Comparison of ENCODE assay signal across 8 cellular contexts in the genomic region with DNA sequence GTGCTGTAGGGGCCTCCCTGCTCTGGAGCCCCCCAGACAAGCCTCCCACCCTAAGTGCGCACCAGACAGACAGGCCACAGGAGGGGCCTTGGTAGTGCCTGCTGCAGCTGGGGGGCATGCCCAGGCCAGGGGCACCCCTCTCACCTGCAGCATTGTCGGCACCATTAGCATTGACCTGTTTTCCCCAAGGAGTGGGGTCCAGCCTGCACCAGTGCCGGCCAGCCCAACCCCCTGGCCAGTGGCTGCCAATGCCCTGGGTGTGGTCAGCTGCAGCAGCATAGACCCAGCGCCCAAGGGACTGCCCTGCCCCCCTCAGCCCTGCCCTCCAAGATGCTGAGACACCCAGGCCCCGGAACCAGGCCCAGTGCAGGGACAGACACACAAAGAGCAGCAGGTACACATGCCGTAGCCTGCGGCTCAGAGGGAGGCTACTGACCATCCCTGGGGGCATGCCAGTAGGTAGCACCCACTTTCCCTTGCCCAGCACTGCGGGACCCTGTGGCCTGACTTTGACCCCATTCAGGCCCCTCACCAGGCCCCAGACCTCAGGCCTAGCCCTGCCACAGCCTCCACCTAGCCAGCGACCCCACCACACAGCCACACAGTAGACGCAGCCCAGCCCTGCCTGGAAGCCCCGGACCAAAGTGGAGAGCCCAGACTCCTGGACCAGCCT. TPM values are rescaled to one million over a fixed set of nuclear protein-coding genes. Genes with fewer than 3 reads are reported as not detected.
DNase-seq lines count a peak whose midpoint lies in the region; ATAC-seq and TF ChIP-seq lines count a peak whose summit lies in the region.

No MANE protein-coding gene starts in this region.

- no peak overlapping the region for H3K4me3 ChIP-seq in CD8-positive, alpha-beta memory T cell (ENCODE audit: low read length)
- H3K4me3 ChIP-seq in WI38 (ENCODE audit: low read depth, low read length): peak overlapping the region; percentile 58

- H3K27ac ChIP-seq in CD8-positive, alpha-beta memory T cell (ENCODE audit: low read depth, low read length): no peak overlapping the region

- CTCF ChIA-PET in CD8-positive, alpha-beta memory T cell (lab: Charles Lee): interaction anchor here (0.8 to 6.5 kb wide), 9 partner anchors 8 to 110 kb away, joined by 3 to 122 read pairs (median 6); partner anchors contain the start of gene GPR132

- peak in 1 of 5 donors; percentile 47 for DNase-seq in CD8-positive, alpha-beta memory T cell
- no peak for DNase-seq in glutamatergic neuron
- DNase-seq in progenitor cell of endocrine pancreas (ENCODE audit: low spot score, unreplicated experiment): no peak
- DNase-seq in NCI-H510A treated with DMSO at 0.1 percent for 48 hours (lab: John Stamatoyannopoulos, UW): no peak
- DNase-seq in inferior parietal cortex (ENCODE audit: extremely low spot score): no peak
- DNase-seq in COLO668 (lab: John Stamatoyannopoulos, UW; ENCODE audit: unreplicated experiment): no peak

- H3K36me3 Mint-ChIP-seq in CD8-positive, alpha-beta memory T cell: no peaks in the 10 kb centered on the region
- H3K36me3 Mint-ChIP-seq in glutamatergic neuron (ENCODE audit: unreplicated experiment) (no peaks in the 10 kb centered on the region), progenitor cell of endocrine pancreas (ENCODE audit: insufficient read depth) (no peaks in the 10 kb centered on the region)

- no peaks in the 10 kb centered on the region for H3K36me3 ChIP-seq in CD8-positive, alpha-beta memory T cell (ENCODE audit: insufficient read depth, low read length)

- H3K27ac Mint-ChIP-seq in CD8-positive, alpha-beta memory T cell: no peak overlapping the region
- no peak overlapping the region for H3K27ac Mint-ChIP-seq in glutamatergic neuron (ENCODE audit: unreplicated experiment)
- no peak overlapping the region for H3K27ac Mint-ChIP-seq in progenitor cell of endocrine pancreas

- peaks cover 7% of the 10 kb centered on the region for H3K4me1 ChIP-seq in CD8-positive, alpha-beta memory T cell (ENCODE audit: insufficient read depth, low read length)

- H3K4me3 Mint-ChIP-seq in CD8-positive, alpha-beta memory T cell: peak overlapping the region in 5 of 7 donors; percentile 8 to 85 (median 77)
- H3K4me3 Mint-ChIP-seq in glutamatergic neuron (ENCODE audit: unreplicated experiment): peak overlapping the region; percentile 97
- peak overlapping the region; percentile 77 for H3K4me3 Mint-ChIP-seq in progenitor cell of endocrine pancreas (ENCODE audit: low read depth)

- H3K4me1 Mint-ChIP-seq in CD8-positive, alpha-beta memory T cell: peaks cover 5 to 27% (median 11%) of the 10 kb centered on the region in 3 donors
- H3K4me1 Mint-ChIP-seq in glutamatergic neuron (ENCODE audit: low read depth, unreplicated experiment): peaks cover 6% of the 10 kb centered on the region
- H3K4me1 Mint-ChIP-seq in progenitor cell of endocrine pancreas (ENCODE audit: low read depth): peaks cover 6% of the 10 kb centered on the region

- no peak for ATAC-seq in GM18907 (IDR thresholded peaks at IDR 0.05; ENCODE audit: unreplicated experiment)

- no peaks in the 10 kb centered on the region for H3K9me3 ChIP-seq in CD8-positive, alpha-beta memory T cell (ENCODE audit: low read length)

- TF ChIP-seq CTCF in WI38 (IDR thresholded peaks at IDR 0.05; ENCODE audit: low read depth, low read length): no peak
- no peak for TF ChIP-seq CTCF in glutamatergic neuron (IDR thresholded peaks at IDR 0.05; ENCODE audit: partially characterized antibody, unreplicated experiment)
- no peak for TF ChIP-seq CTCF in progenitor cell of endocrine pancreas (IDR thresholded peaks at IDR 0.05; ENCODE audit: unreplicated experiment)

- peaks cover 22 to 36% of the 10 kb centered on the region in 2 donors for H3K27me3 Mint-ChIP-seq in CD8-positive, alpha-beta memory T cell
- H3K27me3 Mint-ChIP-seq in glutamatergic neuron (ENCODE audit: unreplicated experiment) (peaks cover 9% of the 10 kb centered on the region), progenitor cell of endocrine pancreas (peaks cover 48% of the 10 kb centered on the region)

- no peaks in the 10 kb centered on the region for H3K9me3 Mint-ChIP-seq in CD8-positive, alpha-beta memory T cell
- H3K9me3 Mint-ChIP-seq in glutamatergic neuron (ENCODE audit: unreplicated experiment) (peaks cover 14% of the 10 kb centered on the region), progenitor cell of endocrine pancreas (ENCODE audit: low read depth) (no peaks in the 10 kb centered on the region)

- H3K27me3 ChIP-seq in CD8-positive, alpha-beta memory T cell (ENCODE audit: insufficient read depth, low read length, poor library complexity, severe bottlenecking): peaks cover 16% of the 10 kb centered on the region

- POLR2A ChIA-PET in CD8-positive, alpha-beta memory T cell (lab: Charles Lee): no interaction called here

RNA-seq across cellular contexts. Expression of gene AHNAK2, which starts 1.0 kb away (rescaled TPM):
- under 1 TPM in 1 of 2 experiments, not detected in 1; 0.04 TPM for total RNA-seq in CD8-positive, alpha-beta memory T cell
- not detected for polyA plus RNA-seq in CD8-positive, alpha-beta memory T cell
- total RNA-seq in glutamatergic neuron (ENCODE audit: unreplicated experiment) (44.8 TPM), progenitor cell of endocrine pancreas (1.1 and 1.2 TPM in 2 replicates)

RNA-seq across cellular contexts. Expression of gene CLBA1, which starts 8.4 kb away (rescaled TPM):
- 1 to 10 TPM; 3.8 to 3.9 TPM for total RNA-seq in CD8-positive, alpha-beta memory T cell
- polyA plus RNA-seq in CD8-positive, alpha-beta memory T cell: 0.32 TPM
- total RNA-seq in glutamatergic neuron (ENCODE audit: unreplicated experiment) (5.9 TPM), progenitor cell of endocrine pancreas (20.1 and 20.8 TPM in 2 replicates)

RNA-seq across cellular contexts. Expression of gene CDCA4, which starts 43.7 kb away (rescaled TPM):
- 10 to 100 TPM; 73.0 to 76.7 TPM for total RNA-seq in CD8-positive, alpha-beta memory T cell
- 23.8 TPM for polyA plus RNA-seq in CD8-positive, alpha-beta memory T cell
- total RNA-seq in glutamatergic neuron (ENCODE audit: unreplicated experiment): 23.2 TPM
- 21.5 and 22.9 TPM in 2 replicates for total RNA-seq in progenitor cell of endocrine pancreas

RNA-seq across cellular contexts. Expression of gene PLD4, which starts 52.5 kb away (rescaled TPM):
- total RNA-seq in CD8-positive, alpha-beta memory T cell: under 1 TPM in 1 of 2 experiments, not detected in 1; 0.04 TPM
- polyA plus RNA-seq in CD8-positive, alpha-beta memory T cell: not detected
- total RNA-seq in glutamatergic neuron (ENCODE audit: unreplicated experiment) (not detected), progenitor cell of endocrine pancreas (0.05 TPM in 1 of 2 replicates, not detected in the other)

Comparison
In these comparisons a context has a peak if more than half of its experiments do, and no peak if none do; other contexts are left out.
1. RNA of gene AHNAK2, which starts 1.0 kb away (total RNA-seq): 44.8 TPM in glutamatergic neuron (single experiment); 1.1 to 1.2 TPM in progenitor cell of endocrine pancreas and 0.04 TPM in CD8-positive, alpha-beta memory T cell; every median in the first group is over 10 times any median in the second.
2. Peak in every context shown above with its lines, with median percentiles within 50 percentile points of each other: H3K4me3 Mint-ChIP-seq.